ENCODE assay signal across 8 cellular contexts in genomic region chr3:58299839-58300516, GRCh38. TPM values are rescaled to one million over a fixed set of nuclear protein-coding genes. Genes with fewer than 3 reads are reported as not detected.
DNase-seq lines count a peak whose midpoint lies in the region; TF ChIP-seq lines count a peak whose summit lies in the region.

No MANE protein-coding gene starts in this region.

- no peaks in the 10 kb centered on the region for H3K36me3 ChIP-seq in DOHH2 (ENCODE audit: control insufficient read depth, low read length)
- no peaks in the 10 kb centered on the region for H3K36me3 ChIP-seq in MM.1S (replicated peaks; ENCODE audit: insufficient read depth, low read length)
- H3K36me3 ChIP-seq in endodermal cell (ENCODE audit: control insufficient read depth, insufficient read depth, low read length), result no peaks in the 10 kb centered on the region
- H3K36me3 ChIP-seq in ovary, result no peaks in the 10 kb centered on the region

- H3K79me2 ChIP-seq in DOHH2 (ENCODE audit: control insufficient read depth, low read length), result no peaks in the 10 kb centered on the region
- H3K79me2 ChIP-seq in MM.1S (ENCODE audit: low read length), result no peaks in the 10 kb centered on the region

- H3K27ac Mint-ChIP-seq in endodermal cell, result no peak overlapping the region

- intact Hi-C loops in ovary (cut with DNase I), result loop anchor here (2.0 to 10.0 kb wide), 6 partner anchors 63 to 123 kb away; partner anchors contain the start of gene ABHD6 (in 3 of the 4)

- H3K9me3 ChIP-seq in DOHH2 (ENCODE audit: control insufficient read depth, insufficient read depth, low read length) (no peaks in the 10 kb centered on the region; the same call in 1 of the 2 replicates), MM.1S (replicated peaks; ENCODE audit: insufficient read depth, low read length) (no peaks in the 10 kb centered on the region), endodermal cell (ENCODE audit: control insufficient read depth, low read length) (no peaks in the 10 kb centered on the region), ovary (no peaks in the 10 kb centered on the region)

- H4K20me1 ChIP-seq in DOHH2 (ENCODE audit: control insufficient read depth, insufficient read depth, low read depth, low read length), result no peaks in the 10 kb centered on the region
- H4K20me1 ChIP-seq in MM.1S (ENCODE audit: insufficient read depth, low read length), result no peaks in the 10 kb centered on the region

- no peaks in the 10 kb centered on the region for H3K9me3 Mint-ChIP-seq in endodermal cell

- DNase-seq in MM.1S, result peak; percentile 26
- DNase-seq in endodermal cell, result peak; percentile 60
- no peak for DNase-seq in ovary
- DNase-seq in NCI-H2196 treated with DMSO at 0.1 percent for 48 hours (lab: John Stamatoyannopoulos, UW; ENCODE audit: unreplicated experiment), result no peak
- DNase-seq in OCI-M2 (lab: John Stamatoyannopoulos, UW; ENCODE audit: unreplicated experiment), result no peak
- DNase-seq in activated CD4-positive, CD25-positive, alpha-beta regulatory T cell (lab: John Stamatoyannopoulos, UW), result no peak
- DNase-seq in activated CD4-positive, alpha-beta T cell treated with anti-CD3 and anti-CD28 coated beads, Interleukin-2, amount 50 U/mL, for 1 hour, result no peak

- H3K4me1 Mint-ChIP-seq in endodermal cell, result peaks cover 3% of the 10 kb centered on the region

- no peak overlapping the region for H3K4me2 ChIP-seq in DOHH2 (ENCODE audit: low read length)
- H3K4me2 ChIP-seq in MM.1S (ENCODE audit: low read depth, low read length), result no peak overlapping the region

- peak; percentile 65 for TF ChIP-seq CTCF in DOHH2 (IDR thresholded peaks at IDR 0.05; ENCODE audit: low read depth, low read length, poor library complexity, severe bottlenecking)
- peak; percentile 44 for TF ChIP-seq CTCF in MM.1S (IDR thresholded peaks at IDR 0.05; ENCODE audit: low read length)
- peak; percentile 83 for TF ChIP-seq CTCF in endodermal cell (conservative IDR thresholded peaks at IDR 0.05)
- TF ChIP-seq CTCF in ovary (IDR thresholded peaks at IDR 0.05), result peak; percentile 55 to 59 (median 58)

- TF ChIP-seq EP300 in ovary (IDR thresholded peaks at IDR 0.05), result no peak

- no peaks in the 10 kb centered on the region for H3K36me3 Mint-ChIP-seq in endodermal cell (ENCODE audit: low read depth)

- peaks cover 16% of the 10 kb centered on the region for H3K27me3 ChIP-seq in DOHH2 (ENCODE audit: control insufficient read depth, low read length)
- no peaks in the 10 kb centered on the region; the same call in 1 of the 2 replicates for H3K27me3 ChIP-seq in MM.1S (replicated peaks; ENCODE audit: insufficient read depth, low read length)
- peaks cover 11% of the 10 kb centered on the region for H3K27me3 ChIP-seq in endodermal cell (ENCODE audit: control insufficient read depth, insufficient read depth, low read length, poor library complexity, severe bottlenecking)
- H3K27me3 ChIP-seq in ovary, result no peaks in the 10 kb centered on the region

- H3K9ac ChIP-seq in MM.1S (ENCODE audit: low read length) (no peak overlapping the region), endodermal cell (ENCODE audit: extremely low read depth, low read length, poor library complexity, severe bottlenecking) (no peak overlapping the region)

- WGBS in endodermal cell (ENCODE audit: insufficient coverage in 1 of 2, insufficient read length in 1 of 2), 2 experiments, result 25 to 29% methylated on average over 7 to 8 of the region's 8 CpGs
- 10% methylated on average over 8 of the region's 8 CpGs for WGBS in ovary, 3 donors

- H3K27me3 Mint-ChIP-seq in endodermal cell (ENCODE audit: insufficient read depth), result peaks cover 21% of the 10 kb centered on the region

- no peak for TF ChIP-seq POLR2A in ovary (IDR thresholded peaks at IDR 0.05)

- H2AFZ ChIP-seq in MM.1S (ENCODE audit: low read length), result no peak overlapping the region

- H3F3A ChIP-seq in DOHH2 (ENCODE audit: control insufficient read depth, insufficient read depth) (no peaks in the 10 kb centered on the region), MM.1S (ENCODE audit: insufficient read depth, low read length) (no peaks in the 10 kb centered on the region)

- H3K4me1 ChIP-seq in DOHH2 (ENCODE audit: control insufficient read depth, low read length) (no peaks in the 10 kb centered on the region), MM.1S (ENCODE audit: low read length) (no peaks in the 10 kb centered on the region), endodermal cell (ENCODE audit: control insufficient read depth, insufficient read depth, low read length) (no peaks in the 10 kb centered on the region), ovary (ENCODE audit: insufficient read depth) (no peaks in the 10 kb centered on the region)

- H3K4me3 ChIP-seq in DOHH2 (ENCODE audit: low read length), result no peak overlapping the region
- no peak overlapping the region for H3K4me3 ChIP-seq in MM.1S (ENCODE audit: low read length)
- no peak overlapping the region for H3K4me3 ChIP-seq in endodermal cell (ENCODE audit: low read length)
- no peak overlapping the region for H3K4me3 ChIP-seq in ovary

- H3K27ac ChIP-seq in DOHH2 (ENCODE audit: low read depth, low read length), result no peak overlapping the region
- no peak overlapping the region for H3K27ac ChIP-seq in MM.1S (ENCODE audit: low read length)
- no peak overlapping the region for H3K27ac ChIP-seq in endodermal cell (ENCODE audit: low read depth, low read length)
- no peak overlapping the region for H3K27ac ChIP-seq in ovary

- H3K9me2 ChIP-seq in DOHH2 (replicated peaks; ENCODE audit: control insufficient read depth, low read length) (no peaks in the 10 kb centered on the region), MM.1S (replicated peaks; ENCODE audit: insufficient read depth, low read length) (no peaks in the 10 kb centered on the region)

- H3K4me3 Mint-ChIP-seq in endodermal cell, result no peak overlapping the region

RNA-seq across cellular contexts. Expression of gene RPP14, which starts 6.1 kb away (rescaled TPM):
- total RNA-seq in endodermal cell (10 to 100 TPM; 22.0 to 23.6 TPM), ovary (10 to 100 TPM in 5 of 7 donors, 1 to 10 TPM in 2; 7.9 to 16.2 (median 15.0) TPM)
- polyA plus RNA-seq in endodermal cell (2013, experiment 1 of 2), result 12.6 TPM
- 13.5 TPM for polyA plus RNA-seq in endodermal cell (2013, experiment 2 of 2)
- polyA plus RNA-seq in ovary, result 10 to 100 TPM; 11.8 to 18.8 TPM

RNA-seq across cellular contexts. Expression of gene HTD2, which starts 6.3 kb away (rescaled TPM):
- total RNA-seq in endodermal cell, result 10 to 100 TPM; 10.5 to 13.7 TPM
- polyA plus RNA-seq in endodermal cell (2013, experiment 1 of 2), result 11.7 TPM
- polyA plus RNA-seq in endodermal cell (2013, experiment 2 of 2), result 8.9 TPM
- 10 to 100 TPM in 2 of 7 donors, 1 to 10 TPM in 5; 7.3 to 12.0 (median 9.1) TPM for total RNA-seq in ovary
- 10 to 100 TPM in 1 of 2 donors, 1 to 10 TPM in 1; 9.2 to 11.3 TPM for polyA plus RNA-seq in ovary

RNA-seq across cellular contexts. Expression of gene PXK, which starts 32.7 kb away (rescaled TPM):
- total RNA-seq in endodermal cell, result 10 to 100 TPM; 16.0 to 22.0 TPM
- polyA plus RNA-seq in endodermal cell (2013, experiment 1 of 2), result 10.3 TPM
- polyA plus RNA-seq in endodermal cell (2013, experiment 2 of 2), result 10.2 TPM
- total RNA-seq in ovary, result 10 to 100 TPM; 21.6 to 36.6 (median 25.9) TPM
- 10 to 100 TPM; 17.2 to 42.0 TPM for polyA plus RNA-seq in ovary

Comparison
In these comparisons a context has a peak if more than half of its experiments do, and no peak if none do; other contexts are left out.
1. DNase-seq: peak in MM.1S (single experiment) and endodermal cell (single experiment); none in ovary (0 of 5), NCI-H2196 treated with DMSO at 0.1 percent for 48 hours (single experiment), OCI-M2 (single experiment), activated CD4-positive, CD25-positive, alpha-beta regulatory T cell (0 of 4) and activated CD4-positive, alpha-beta T cell treated with anti-CD3 and anti-CD28 coated beads, Interleukin-2, amount 50 U/mL, for 1 hour (single experiment).
2. Peak in every context shown above with its lines, with median percentiles within 50 percentile points of each other: CTCF ChIP-seq.